In genomic region chr1:29331309-29331708, GRCh38 we compare ENCODE assay signal across 31 cellular contexts.
"Had no signal": no experiment of that assay in that cellular context is flagged by ENCODE, and none has a peak within 500 bp of the region (broad histone marks: within the 10 kb centered on the region; RNA-seq: fewer than 3 reads in every experiment).

No MANE protein-coding gene starts in this region.

- DNase-seq: activated CD4-positive, alpha-beta memory T cell treated with anti-CD3 and anti-CD28 coated beads for 36 hours; activated CD4-positive, alpha-beta T cell treated with anti-CD3 and anti-CD28 coated beads for 36 hours; activated CD4-positive, alpha-beta T cell treated with anti-CD3 and anti-CD28 coated beads, Interleukin-2, amount 10 ng/mL, durations not matched to agents 24 days and 14 days; activated CD4-positive, CD25-positive, alpha-beta regulatory T cell; activated CD4-positive, CD25-positive, alpha-beta regulatory T cell treated with anti-CD3 and anti-CD28 coated beads, Interleukin-2, amount 50 U/mL, for 72 hours; activated CD8-positive, alpha-beta memory T cell treated with anti-CD3 and anti-CD28 coated beads, Interleukin-2, amount 10 ng/mL, durations not matched to agents 7 days and 5 days; activated CD8-positive, alpha-beta memory T cell treated with anti-CD3 and anti-CD28 coated beads, Interleukin-2, amount 50 U/mL, for 4 hours; activated CD8-positive, alpha-beta T cell treated with anti-CD3 and anti-CD28 coated beads, Interleukin-2, amount 10 ng/mL, durations not matched to agents 7 days and 5 days; activated effector memory CD4-positive, alpha-beta T cell treated with anti-CD3 and anti-CD28 coated beads, Interleukin-2, amount 50 U/mL, for 16 hours; activated naive CD4-positive, alpha-beta T cell treated with anti-CD3 and anti-CD28 coated beads for 36 hours; activated naive CD8-positive, alpha-beta T cell treated with anti-CD3 and anti-CD28 coated beads for 36 hours; activated naive CD8-positive, alpha-beta T cell treated with anti-CD3 and anti-CD28 coated beads, Interleukin-2, amount 50 U/mL, for 24 hours; activated T-cell treated with anti-CD3 and anti-CD28 coated beads, Interleukin-2, amount 50 U/mL, for 1 hour; activated T-cell treated with anti-CD3 and anti-CD28 coated beads, Interleukin-2, amount 50 U/mL, for 48 hours; adrenal gland; central memory CD4-positive, alpha-beta T cell; cerebellar nuclear complex; cortex of kidney; dermis blood vessel endothelial cell; effector memory CD4-positive, alpha-beta T cell; endodermal cell; foreskin fibroblast; T-helper 2 cell had no signal

- H3K27ac Mint-ChIP-seq: activated CD4-positive, alpha-beta memory T cell treated with anti-CD3 and anti-CD28 coated beads for 36 hours; activated CD4-positive, alpha-beta T cell treated with anti-CD3 and anti-CD28 coated beads for 36 hours; activated CD4-positive, alpha-beta T cell treated with anti-CD3 and anti-CD28 coated beads, Interleukin-2, amount 10 ng/mL, durations not matched to agents 24 days and 14 days; activated CD8-positive, alpha-beta memory T cell treated with anti-CD3 and anti-CD28 coated beads, Interleukin-2, amount 10 ng/mL, durations not matched to agents 7 days and 5 days; activated CD8-positive, alpha-beta T cell treated with anti-CD3 and anti-CD28 coated beads, Interleukin-2, amount 10 ng/mL, durations not matched to agents 7 days and 5 days; activated naive CD4-positive, alpha-beta T cell treated with anti-CD3 and anti-CD28 coated beads for 36 hours; activated naive CD4-positive, alpha-beta T cell treated with anti-CD3 and anti-CD28 coated beads, Interleukin-2, amount 50 U/mL, for 24 hours; activated naive CD8-positive, alpha-beta T cell treated with anti-CD3 and anti-CD28 coated beads for 36 hours; activated naive CD8-positive, alpha-beta T cell treated with anti-CD3 and anti-CD28 coated beads, Interleukin-2, amount 50 U/mL, for 24 hours; activated T-helper 1 cell treated with anti-CD3 and anti-CD28 coated beads, Interleukin-12 subunit alpha, Interleukin-12 subunit beta, Interleukin-2, Interleukin-4 antibody, amounts not matched to agents 30 ng/mL and 10 ng/mL and 1 ng/mL, durations not matched to agents 14 hours and 24 hours and 36 hours; activated T-helper 2 cell treated with anti-CD3 and anti-CD28 coated beads, Interferon-gamma antibody, Interleukin-2, Interleukin-4, amounts not matched to agents 10 μg/mL and 5 μg/mL and 100 μg/mL, durations not matched to agents 14 hours and 24 hours and 36 hours; endodermal cell had no signal

- H3K27ac ChIP-seq: adrenal gland, ascending aorta, breast epithelium, cardiac muscle cell had no signal

- H3K9me3 Mint-ChIP-seq: activated CD4-positive, alpha-beta memory T cell treated with anti-CD3 and anti-CD28 coated beads for 36 hours; activated CD4-positive, alpha-beta T cell treated with anti-CD3 and anti-CD28 coated beads, Interleukin-2, amount 10 ng/mL, durations not matched to agents 24 days and 14 days; activated naive CD4-positive, alpha-beta T cell treated with anti-CD3 and anti-CD28 coated beads for 36 hours; activated naive CD4-positive, alpha-beta T cell treated with anti-CD3 and anti-CD28 coated beads, Interleukin-2, amount 50 U/mL, for 24 hours; activated naive CD8-positive, alpha-beta T cell treated with anti-CD3 and anti-CD28 coated beads for 36 hours; activated naive CD8-positive, alpha-beta T cell treated with anti-CD3 and anti-CD28 coated beads, Interleukin-2, amount 50 U/mL, for 24 hours; activated T-helper 1 cell treated with anti-CD3 and anti-CD28 coated beads, Interleukin-12 subunit alpha, Interleukin-12 subunit beta, Interleukin-2, Interleukin-4 antibody, amounts not matched to agents 30 ng/mL and 10 ng/mL and 1 ng/mL, durations not matched to agents 14 hours and 24 hours and 36 hours; activated T-helper 2 cell treated with anti-CD3 and anti-CD28 coated beads, Interferon-gamma antibody, Interleukin-2, Interleukin-4, amounts not matched to agents 10 μg/mL and 5 μg/mL and 100 μg/mL, durations not matched to agents 14 hours and 24 hours and 36 hours had no signal

- H3K4me1 Mint-ChIP-seq: activated CD4-positive, alpha-beta T cell treated with anti-CD3 and anti-CD28 coated beads for 36 hours; activated CD4-positive, alpha-beta T cell treated with anti-CD3 and anti-CD28 coated beads, Interleukin-2, amount 10 ng/mL, durations not matched to agents 24 days and 14 days; activated CD8-positive, alpha-beta memory T cell treated with anti-CD3 and anti-CD28 coated beads, Interleukin-2, amount 10 ng/mL, durations not matched to agents 7 days and 5 days; activated naive CD4-positive, alpha-beta T cell treated with anti-CD3 and anti-CD28 coated beads, Interleukin-2, amount 50 U/mL, for 24 hours; activated naive CD8-positive, alpha-beta T cell treated with anti-CD3 and anti-CD28 coated beads for 36 hours; activated naive CD8-positive, alpha-beta T cell treated with anti-CD3 and anti-CD28 coated beads, Interleukin-2, amount 50 U/mL, for 24 hours; brain had no signal

- H3K4me1 ChIP-seq: adrenal gland, ascending aorta, breast epithelium had no signal

- H3K4me3 Mint-ChIP-seq: activated CD4-positive, alpha-beta memory T cell treated with anti-CD3 and anti-CD28 coated beads for 36 hours; activated CD4-positive, alpha-beta T cell treated with anti-CD3 and anti-CD28 coated beads for 36 hours; activated CD4-positive, alpha-beta T cell treated with anti-CD3 and anti-CD28 coated beads, Interleukin-2, amount 10 ng/mL, durations not matched to agents 24 days and 14 days; activated CD8-positive, alpha-beta memory T cell treated with anti-CD3 and anti-CD28 coated beads, Interleukin-2, amount 10 ng/mL, durations not matched to agents 7 days and 5 days; activated CD8-positive, alpha-beta T cell treated with anti-CD3 and anti-CD28 coated beads, Interleukin-2, amount 10 ng/mL, durations not matched to agents 7 days and 5 days; activated naive CD4-positive, alpha-beta T cell treated with anti-CD3 and anti-CD28 coated beads for 36 hours; activated naive CD4-positive, alpha-beta T cell treated with anti-CD3 and anti-CD28 coated beads, Interleukin-2, amount 50 U/mL, for 24 hours; activated naive CD8-positive, alpha-beta T cell treated with anti-CD3 and anti-CD28 coated beads for 36 hours; activated naive CD8-positive, alpha-beta T cell treated with anti-CD3 and anti-CD28 coated beads, Interleukin-2, amount 50 U/mL, for 24 hours; activated T-helper 1 cell treated with anti-CD3 and anti-CD28 coated beads, Interleukin-12 subunit alpha, Interleukin-12 subunit beta, Interleukin-2, Interleukin-4 antibody, amounts not matched to agents 30 ng/mL and 10 ng/mL and 1 ng/mL, durations not matched to agents 14 hours and 24 hours and 36 hours; brain; endodermal cell had no signal

- H3K4me3 ChIP-seq: adrenal gland, ascending aorta, breast epithelium, cardiac muscle cell had no signal

- ATAC-seq: activated CD4-positive, alpha-beta T cell treated with anti-CD3 and anti-CD28 coated beads for 36 hours; activated CD8-positive, alpha-beta memory T cell treated with anti-CD3 and anti-CD28 coated beads, Interleukin-2, amount 10 ng/mL, durations not matched to agents 7 days and 5 days; activated CD8-positive, alpha-beta T cell treated with anti-CD3 and anti-CD28 coated beads, Interleukin-2, amount 10 ng/mL, durations not matched to agents 7 days and 5 days; activated naive CD8-positive, alpha-beta T cell treated with anti-CD3 and anti-CD28 coated beads, Interleukin-2, amount 50 U/mL, for 24 hours; esophagus mucosa had no signal

- H3K36me3 ChIP-seq: adrenal gland, breast epithelium, cardiac muscle cell had no signal

- H3K27me3 ChIP-seq: adrenal gland, ascending aorta, breast epithelium had no signal

- H3K36me3 Mint-ChIP-seq: activated CD4-positive, alpha-beta memory T cell treated with anti-CD3 and anti-CD28 coated beads for 36 hours; activated CD8-positive, alpha-beta memory T cell treated with anti-CD3 and anti-CD28 coated beads, Interleukin-2, amount 10 ng/mL, durations not matched to agents 7 days and 5 days; activated naive CD4-positive, alpha-beta T cell treated with anti-CD3 and anti-CD28 coated beads, Interleukin-2, amount 50 U/mL, for 24 hours; activated naive CD8-positive, alpha-beta T cell treated with anti-CD3 and anti-CD28 coated beads for 36 hours; brain had no signal

- H3K9me3 ChIP-seq: adrenal gland, ascending aorta, breast epithelium had no signal
